In the genomic region with DNA sequence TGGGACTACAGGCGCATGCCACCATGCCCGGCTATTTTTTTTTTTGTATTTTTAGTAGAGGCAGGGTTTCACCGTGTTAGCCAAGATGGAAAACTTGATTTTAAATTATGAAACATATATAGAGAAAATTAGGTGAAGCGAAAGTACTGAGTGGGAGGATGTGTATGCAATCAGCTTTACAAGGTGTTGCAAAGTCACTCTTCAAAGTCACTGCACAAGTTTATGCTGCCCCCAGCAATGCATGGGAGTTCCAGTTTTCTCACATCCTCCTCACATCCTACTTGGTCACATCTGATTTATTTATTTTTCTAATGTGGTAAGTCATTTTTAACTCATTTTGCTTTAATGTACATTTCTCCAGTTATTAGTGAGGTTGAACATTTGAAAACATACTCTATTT, we compare ENCODE assay signal across 28 cellular contexts.
"Had no signal": no experiment of that assay in that cellular context is flagged by ENCODE, and none has a peak within 500 bp of the region (broad histone marks: within the 10 kb centered on the region; RNA-seq: fewer than 3 reads in every experiment).

No MANE protein-coding gene starts in this region.

- H3K36me3 ChIP-seq: cardiac muscle cell, colonic mucosa, MG63, WERI-Rb-1 had no signal

- H3K9me3 Mint-ChIP-seq: activated CD4-positive, alpha-beta T cell treated with anti-CD3 and anti-CD28 coated beads, Interleukin-2, amount 10 ng/mL, durations not matched to agents 24 days and 14 days; activated CD8-positive, alpha-beta T cell treated with anti-CD3 and anti-CD28 coated beads for 36 hours; activated naive CD8-positive, alpha-beta T cell treated with anti-CD3 and anti-CD28 coated beads for 36 hours; activated T-helper 17 cell treated with anti-CD3 and anti-CD28 coated beads, Interleukin-2, amount 50 U/mL, for 72 hours; central memory CD8-positive, alpha-beta T cell had no signal

- DNase-seq: activated CD4-positive, alpha-beta T cell treated with anti-CD3 and anti-CD28 coated beads, Interleukin-2, amount 10 ng/mL, durations not matched to agents 24 days and 14 days; activated CD4-positive, alpha-beta T cell treated with anti-CD3 and anti-CD28 coated beads, Interleukin-2, amount 50 U/mL, for 4 hours; activated CD4-positive, CD25-positive, alpha-beta regulatory T cell; activated CD8-positive, alpha-beta T cell treated with anti-CD3 and anti-CD28 coated beads for 36 hours; activated effector memory CD4-positive, alpha-beta T cell treated with anti-CD3 and anti-CD28 coated beads, Interleukin-2, amount 50 U/mL, for 16 hours; activated naive CD4-positive, alpha-beta T cell; activated naive CD4-positive, alpha-beta T cell treated with anti-CD3 and anti-CD28 coated beads, Interleukin-2, amount 50 U/mL, for 16 hours; activated naive CD8-positive, alpha-beta T cell treated with anti-CD3 and anti-CD28 coated beads for 36 hours; activated T-cell treated with anti-CD3 and anti-CD28 coated beads, Interleukin-2, amount 50 U/mL, for 1 hour; activated T-cell treated with anti-CD3 and anti-CD28 coated beads, Interleukin-2, amount 50 U/mL, for 72 hours; amniotic stem cell; aorta; colonic mucosa; MG63; NCI-H1105; NCI-H1417 treated with DMSO at 0.1 percent for 48 hours; NCI-H1930; NCI-H345; NCI-H524 treated with DMSO at 0.1 percent for 48 hours; SHP77; SJCRH30; T1000; WERI-Rb-1 had no signal

- H3K4me1 Mint-ChIP-seq: activated T-helper 17 cell treated with anti-CD3 and anti-CD28 coated beads, Interleukin-2, amount 50 U/mL, for 72 hours; central memory CD8-positive, alpha-beta T cell had no signal

- H3K27me3 ChIP-seq: cardiac muscle cell, colonic mucosa, MG63, SJCRH30 had no signal

- H3K4me1 ChIP-seq: colonic mucosa, SJCRH30 had no signal

- ATAC-seq: activated CD8-positive, alpha-beta T cell treated with anti-CD3 and anti-CD28 coated beads for 36 hours; activated T-helper 17 cell treated with anti-CD3 and anti-CD28 coated beads, Interleukin-2, amount 50 U/mL, for 72 hours; Panc1 had no signal

- H3K9me3 ChIP-seq: colonic mucosa, MG63, SJCRH30 had no signal

- H3K27ac ChIP-seq: cardiac muscle cell, colonic mucosa, SJCRH30, SK-N-MC, WERI-Rb-1 had no signal

- H3K4me3 ChIP-seq: cardiac muscle cell, colonic mucosa, MG63, SJCRH30, SK-N-MC had no signal

- H3K27ac Mint-ChIP-seq: activated CD4-positive, alpha-beta T cell treated with anti-CD3 and anti-CD28 coated beads, Interleukin-2, amount 10 ng/mL, durations not matched to agents 24 days and 14 days; activated CD8-positive, alpha-beta T cell treated with anti-CD3 and anti-CD28 coated beads for 36 hours; activated naive CD8-positive, alpha-beta T cell treated with anti-CD3 and anti-CD28 coated beads for 36 hours; activated T-cell treated with anti-CD3 and anti-CD28 coated beads, Interleukin-2, amount 50 U/mL, for 72 hours; activated T-helper 17 cell treated with anti-CD3 and anti-CD28 coated beads, Interleukin-2, amount 50 U/mL, for 72 hours had no signal

- H3K27me3 Mint-ChIP-seq: activated CD4-positive, alpha-beta T cell treated with anti-CD3 and anti-CD28 coated beads, Interleukin-2, amount 10 ng/mL, durations not matched to agents 24 days and 14 days; activated CD8-positive, alpha-beta T cell treated with anti-CD3 and anti-CD28 coated beads for 36 hours; activated naive CD8-positive, alpha-beta T cell treated with anti-CD3 and anti-CD28 coated beads for 36 hours; activated T-helper 17 cell treated with anti-CD3 and anti-CD28 coated beads, Interleukin-2, amount 50 U/mL, for 72 hours; central memory CD8-positive, alpha-beta T cell had no signal

- H3K4me3 Mint-ChIP-seq: activated CD4-positive, alpha-beta T cell treated with anti-CD3 and anti-CD28 coated beads, Interleukin-2, amount 10 ng/mL, durations not matched to agents 24 days and 14 days; activated CD8-positive, alpha-beta T cell treated with anti-CD3 and anti-CD28 coated beads for 36 hours; activated naive CD8-positive, alpha-beta T cell treated with anti-CD3 and anti-CD28 coated beads for 36 hours; activated T-cell treated with anti-CD3 and anti-CD28 coated beads, Interleukin-2, amount 50 U/mL, for 72 hours; activated T-helper 17 cell treated with anti-CD3 and anti-CD28 coated beads, Interleukin-2, amount 50 U/mL, for 72 hours; central memory CD8-positive, alpha-beta T cell had no signal
